In genomic region chr6:41373367-41373918, GRCh38 we compare ENCODE assay signal across 10 cellular contexts. TPM values are rescaled to one million over a fixed set of nuclear protein-coding genes. Genes with fewer than 3 reads are reported as not detected.
DNase-seq lines count a peak whose midpoint lies in the region; ATAC-seq and TF ChIP-seq lines count a peak whose summit lies in the region.
"Had no signal": no experiment of that assay in that cellular context is flagged by ENCODE, and none has a peak within 500 bp of the region (broad histone marks: within the 10 kb centered on the region; RNA-seq: fewer than 3 reads in every experiment).

No MANE protein-coding gene starts in this region.

- no peaks in the 10 kb centered on the region for H3K79me2 ChIP-seq in GM23338 (replicated peaks; ENCODE audit: insufficient read depth)

- H3F3A ChIP-seq in GM23338 (replicated peaks; ENCODE audit: low read depth) = peaks cover 32% of the 10 kb centered on the region; the same call in 1 of the 2 replicates

- peak overlapping the region; percentile 85 for H2AFZ ChIP-seq in GM23338

- TF ChIP-seq CTCF in GM23338 (conservative IDR thresholded peaks at IDR 0.05; ENCODE audit: low read depth in 2 of 2) = no peak; a peak in 1 of 4 replicates
- TF ChIP-seq CTCF in left lung (IDR thresholded peaks at IDR 0.05) = no peak

- no peak overlapping the region for H3K4me3 ChIP-seq in CD4-positive, alpha-beta memory T cell (ENCODE audit: low read length in 2 of 2)
- peak overlapping the region; percentile 59 for H3K4me3 ChIP-seq in GM23338
- no peak overlapping the region for H3K4me3 ChIP-seq in left lung

- peak overlapping the region; percentile 87 for H3K4me2 ChIP-seq in GM23338

- POLR2A ChIA-PET in CD4-positive, alpha-beta memory T cell (lab: Charles Lee; ENCODE audit: partially characterized antibody) = no interaction called here
- POLR2A ChIA-PET in naive thymus-derived CD8-positive, alpha-beta T cell (lab: Charles Lee) = interaction anchor here (0.5 to 0.9 kb wide), 3 partner anchors 39 to 40 kb away, joined by 3 to 4 read pairs (median 3); no protein-coding TSS in a partner anchor

- H3K4me1 Mint-ChIP-seq in CD4-positive, alpha-beta memory T cell = peaks cover 22 to 48% (median 36%) of the 10 kb centered on the region in 4 donors
- peaks cover 46% of the 10 kb centered on the region for H3K4me1 Mint-ChIP-seq in GM23338
- H3K4me1 Mint-ChIP-seq in naive thymus-derived CD8-positive, alpha-beta T cell = peaks cover 33 to 54% (median 45%) of the 10 kb centered on the region in 4 donors

- DNase-seq in CD4-positive, alpha-beta memory T cell = no peak
- DNase-seq in GM23338 (ENCODE audit: low spot score) (no peak), astrocyte of the hippocampus (ENCODE audit: low read depth, low spot score) (peak; percentile 12), NOMO-1 treated with dmso at 0.1 percent for 144 hours (lab: John Stamatoyannopoulos, UW; ENCODE audit: unreplicated experiment) (no peak), left lung (no peak), LoVo (ENCODE audit: low spot score) (no peak)
- no peak for DNase-seq in naive thymus-derived CD8-positive, alpha-beta T cell
- no peak for DNase-seq in NK-92 treated with Interleukin-12 subunit alpha and Interleukin-12 subunit beta, amount 100 ng/mL, for 24 hours (lab: John Stamatoyannopoulos, UW)

- no peaks in the 10 kb centered on the region for H3K9me3 ChIP-seq in CD4-positive, alpha-beta memory T cell (ENCODE audit: control insufficient read depth in 1 of 2, low read length in 2 of 2)
- H3K9me3 ChIP-seq in left lung = no peaks in the 10 kb centered on the region
- H3K9me3 ChIP-seq: neutrophil had no signal

- H3K4me1 ChIP-seq in CD4-positive, alpha-beta memory T cell (ENCODE audit: insufficient read depth, low read length) = peaks cover 39% of the 10 kb centered on the region
- peaks cover 45% of the 10 kb centered on the region for H3K4me1 ChIP-seq in GM23338 (ENCODE audit: insufficient read depth)
- peaks cover 16 to 32% of the 10 kb centered on the region in 2 donors for H3K4me1 ChIP-seq in left lung

- H3K27ac Mint-ChIP-seq in CD4-positive, alpha-beta memory T cell = no peak overlapping the region
- no peak overlapping the region for H3K27ac Mint-ChIP-seq in GM23338
- no peak overlapping the region for H3K27ac Mint-ChIP-seq in naive thymus-derived CD8-positive, alpha-beta T cell

- ATAC-seq in GM23338 (no peak), left lung (no peak)
- no peak for ATAC-seq in naive thymus-derived CD8-positive, alpha-beta T cell

- CTCF ChIA-PET in CD4-positive, alpha-beta memory T cell (lab: Charles Lee; ENCODE audit: partially characterized antibody) = interaction anchor here (4.6 kb wide), 1 partner anchor 311 kb away, joined by 20 read pairs; no protein-coding TSS in a partner anchor

- peaks cover 0 to 4% (median 0%) of the 10 kb centered on the region in 8 donors for H3K9me3 Mint-ChIP-seq in CD4-positive, alpha-beta memory T cell
- no peaks in the 10 kb centered on the region; the same call in 2 of the 3 replicates for H3K9me3 Mint-ChIP-seq in GM23338
- no peaks in the 10 kb centered on the region for H3K9me3 Mint-ChIP-seq in naive thymus-derived CD8-positive, alpha-beta T cell

- H3K4me3 Mint-ChIP-seq in CD4-positive, alpha-beta memory T cell = peak overlapping the region in 5 of 8 donors; percentile 15 to 61 (median 40)
- H3K4me3 Mint-ChIP-seq in GM23338 = peak overlapping the region; percentile 63
- H3K4me3 Mint-ChIP-seq in naive thymus-derived CD8-positive, alpha-beta T cell = peak overlapping the region; percentile 25 to 85 (median 66)

- peaks cover 7% of the 10 kb centered on the region for H4K20me1 ChIP-seq in GM23338 (replicated peaks; ENCODE audit: insufficient read depth)

- H3K9me2 ChIP-seq in GM23338 (ENCODE audit: insufficient read depth) = no peaks in the 10 kb centered on the region

- H3K27me3 ChIP-seq in CD4-positive, alpha-beta memory T cell (ENCODE audit: insufficient read depth, low read length) = peaks cover 55% of the 10 kb centered on the region
- H3K27me3 ChIP-seq in GM23338 (ENCODE audit: insufficient read depth) = peaks cover 98% of the 10 kb centered on the region
- H3K27me3 ChIP-seq in left lung = peaks cover 73 to 99% of the 10 kb centered on the region in 2 donors

- no peak overlapping the region for H3K27ac ChIP-seq in CD4-positive, alpha-beta memory T cell (ENCODE audit: low read depth, low read length)
- H3K27ac ChIP-seq in GM23338 (ENCODE audit: low read depth) (no peak overlapping the region), left lung (no peak overlapping the region)
- H3K27ac ChIP-seq: neutrophil had no signal

- no peaks in the 10 kb centered on the region for H3K36me3 ChIP-seq in CD4-positive, alpha-beta memory T cell (ENCODE audit: insufficient read depth, low read length)
- H3K36me3 ChIP-seq in GM23338 (ENCODE audit: insufficient read depth) (no peaks in the 10 kb centered on the region), left lung (no peaks in the 10 kb centered on the region)
- H3K36me3 ChIP-seq: neutrophil had no signal

- H3K27me3 Mint-ChIP-seq in CD4-positive, alpha-beta memory T cell = peaks cover 68 to 69% of the 10 kb centered on the region in 2 donors
- H3K27me3 Mint-ChIP-seq in GM23338 (ENCODE audit: insufficient read depth, low read depth, poor library complexity) = peaks cover 98% of the 10 kb centered on the region
- peaks cover 38 to 85% (median 66%) of the 10 kb centered on the region in 5 donors for H3K27me3 Mint-ChIP-seq in naive thymus-derived CD8-positive, alpha-beta T cell

- H3K36me3 Mint-ChIP-seq in CD4-positive, alpha-beta memory T cell = peaks cover 0 to 3% of the 10 kb centered on the region in 2 donors
- H3K36me3 Mint-ChIP-seq in GM23338 (ENCODE audit: low read depth) = no peaks in the 10 kb centered on the region
- no peaks in the 10 kb centered on the region for H3K36me3 Mint-ChIP-seq in naive thymus-derived CD8-positive, alpha-beta T cell

- intact Hi-C loops in CD4-positive, alpha-beta memory T cell (cut with micrococcal nuclease) = no loop called here
- intact Hi-C loops in left lung (cut with DNase I) = no loop called here

TF ChIP-seq in GM23338, 12 proteins besides CTCF, POLR2A, EP300 and RAD21:
- no peak for TF ChIP-seq JUNB (IDR thresholded peaks at IDR 0.05; ENCODE audit: unreplicated experiment)
- peak; percentile 98 for TF ChIP-seq EZH2 (IDR thresholded peaks at IDR 0.05; ENCODE audit: low read depth, unreplicated experiment)

RNA-seq across cellular contexts. Expression of gene NCR2, which starts 38.0 kb away (rescaled TPM):
- not detected for total RNA-seq in CD4-positive, alpha-beta memory T cell
- polyA plus RNA-seq in CD4-positive, alpha-beta memory T cell = not detected
- total RNA-seq in GM23338 (2014; rRNA removed; shearing (Covaris generic)) = not detected in 2 replicates
- polyA plus RNA-seq in GM23338 (2016; fragmentation: Nextera tagmentation; extraction: Ambion mirVana) = not detected in 2 replicates
- total RNA-seq in naive thymus-derived CD8-positive, alpha-beta T cell = not detected
- not detected for polyA plus RNA-seq in naive thymus-derived CD8-positive, alpha-beta T cell
- total RNA-seq in left lung = not detected
- polyA plus RNA-seq: adipose tissue had no signal
